In the genomic region with DNA sequence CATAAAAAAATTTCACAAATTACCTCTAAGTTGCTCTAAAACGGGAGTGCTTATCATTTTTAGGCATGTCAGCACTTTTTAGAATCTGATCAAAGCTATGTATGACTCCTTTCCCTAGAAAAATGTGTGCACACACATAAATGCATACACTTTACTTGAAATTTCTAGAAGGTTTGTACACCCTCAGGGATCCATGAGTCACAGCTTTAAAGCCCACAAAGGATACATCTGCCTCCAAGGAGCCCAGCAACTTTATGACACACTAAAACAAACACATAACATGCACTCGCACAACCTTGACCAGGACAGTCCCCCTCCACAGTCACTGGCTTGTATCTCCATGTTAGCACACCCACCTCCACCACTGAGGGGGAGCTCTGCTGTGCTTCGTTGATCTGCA, we compare ENCODE assay signal across 10 cellular contexts.
DNase-seq lines count a peak whose midpoint lies in the region; ATAC-seq and TF ChIP-seq lines count a peak whose summit lies in the region.
"Had no signal": no experiment of that assay in that cellular context is flagged by ENCODE, and none has a peak within 500 bp of the region (broad histone marks: within the 10 kb centered on the region; RNA-seq: fewer than 3 reads in every experiment).

No MANE protein-coding gene starts in this region.

- H3K9me3 Mint-ChIP-seq in activated CD4-positive, alpha-beta T cell treated with anti-CD3 and anti-CD28 coated beads, Interleukin-2, amount 10 ng/mL, durations not matched to agents 24 days and 14 days: peaks cover 3% of the 10 kb centered on the region
- H3K9me3 Mint-ChIP-seq in stimulated activated effector memory CD8-positive, alpha-beta T cell treated with anti-CD3 and anti-CD28 coated beads, Interleukin-12 subunit alpha, Interleukin-12 subunit beta, amount 100 ng/mL, for 72 hours: no peaks in the 10 kb centered on the region

- H3K9ac ChIP-seq in fibroblast of lung (ENCODE audit: insufficient read depth, low read length): no peak overlapping the region

- peaks cover 39% of the 10 kb centered on the region for H3K4me1 Mint-ChIP-seq in activated CD4-positive, alpha-beta T cell treated with anti-CD3 and anti-CD28 coated beads, Interleukin-2, amount 10 ng/mL, durations not matched to agents 24 days and 14 days
- H3K4me1 Mint-ChIP-seq in stimulated activated effector memory CD8-positive, alpha-beta T cell treated with anti-CD3 and anti-CD28 coated beads, Interleukin-12 subunit alpha, Interleukin-12 subunit beta, amount 100 ng/mL, for 72 hours: peaks cover 39% of the 10 kb centered on the region

- H3K9me3 ChIP-seq in fibroblast of lung (ENCODE audit: control insufficient read depth, insufficient read depth, low read depth, low read length) (no peaks in the 10 kb centered on the region), suprapubic skin (no peaks in the 10 kb centered on the region)

- peaks cover 18% of the 10 kb centered on the region for H3K36me3 Mint-ChIP-seq in activated CD4-positive, alpha-beta T cell treated with anti-CD3 and anti-CD28 coated beads, Interleukin-2, amount 10 ng/mL, durations not matched to agents 24 days and 14 days (ENCODE audit: low read depth)
- H3K36me3 Mint-ChIP-seq in stimulated activated effector memory CD8-positive, alpha-beta T cell treated with anti-CD3 and anti-CD28 coated beads, Interleukin-12 subunit alpha, Interleukin-12 subunit beta, amount 100 ng/mL, for 72 hours: no peaks in the 10 kb centered on the region

- TF ChIP-seq CTCF in fibroblast of lung (conservative IDR thresholded peaks at IDR 0.05 in 1 of 2, IDR thresholded peaks at IDR 0.05 in 1 of 2; ENCODE audit: low read depth in 1 of 2, low read length in 2 of 2) (no peak), suprapubic skin (IDR thresholded peaks at IDR 0.05) (no peak)

- TF ChIP-seq POLR2A in suprapubic skin (IDR thresholded peaks at IDR 0.05): no peak

- no peak overlapping the region for H2AFZ ChIP-seq in fibroblast of lung (ENCODE audit: low read length)

- H3K4me1 ChIP-seq in fibroblast of lung (ENCODE audit: control insufficient read depth, extremely low read depth, insufficient read depth, low read length): no peaks in the 10 kb centered on the region
- H3K4me1 ChIP-seq in suprapubic skin: no peaks in the 10 kb centered on the region

- no peak overlapping the region for H3K4me2 ChIP-seq in fibroblast of lung (ENCODE audit: extremely low read depth, insufficient read depth, low read length)

- H3K27me3 Mint-ChIP-seq in activated CD4-positive, alpha-beta T cell treated with anti-CD3 and anti-CD28 coated beads, Interleukin-2, amount 10 ng/mL, durations not matched to agents 24 days and 14 days: no peaks in the 10 kb centered on the region

- 76% methylated on average over 3 of the region's 3 CpGs for whole genome bisulfite sequencing in suprapubic skin

- H3K27ac Mint-ChIP-seq in activated CD4-positive, alpha-beta T cell treated with anti-CD3 and anti-CD28 coated beads, Interleukin-2, amount 10 ng/mL, durations not matched to agents 24 days and 14 days: peak overlapping the region; percentile 67
- H3K27ac Mint-ChIP-seq in stimulated activated effector memory CD8-positive, alpha-beta T cell treated with anti-CD3 and anti-CD28 coated beads, Interleukin-12 subunit alpha, Interleukin-12 subunit beta, amount 100 ng/mL, for 72 hours: no peak overlapping the region

- H3K79me2 ChIP-seq in fibroblast of lung (ENCODE audit: control insufficient read depth, insufficient read depth, low read length): no peaks in the 10 kb centered on the region

- H3K4me3 ChIP-seq in fibroblast of lung (replicated peaks in 1 of 4; ENCODE audit: control extremely low read depth in 1 of 4, insufficient read depth in 1 of 4, low read depth in 3 of 4, low read length in 4 of 4): no peak overlapping the region
- no peak overlapping the region for H3K4me3 ChIP-seq in suprapubic skin
- H3K4me3 ChIP-seq: coronary artery had no signal

- no peaks in the 10 kb centered on the region for H4K20me1 ChIP-seq in fibroblast of lung (ENCODE audit: control insufficient read depth, extremely low read depth, insufficient read depth, low read length)

- H3K27me3 ChIP-seq in fibroblast of lung (ENCODE audit: control insufficient read depth, insufficient read depth, low read length) (no peaks in the 10 kb centered on the region), suprapubic skin (no peaks in the 10 kb centered on the region)

- H3K36me3 ChIP-seq in fibroblast of lung (ENCODE audit: control insufficient read depth, insufficient read depth, low read length): no peaks in the 10 kb centered on the region
- no peaks in the 10 kb centered on the region for H3K36me3 ChIP-seq in suprapubic skin

- TF ChIP-seq EP300 in suprapubic skin (IDR thresholded peaks at IDR 0.05): no peak

- ATAC-seq in stimulated activated effector memory CD8-positive, alpha-beta T cell treated with anti-CD3 and anti-CD28 coated beads, Interleukin-12 subunit alpha, Interleukin-12 subunit beta, amount 100 ng/mL, for 72 hours: peak; percentile 81
- ATAC-seq in HG03280 (IDR thresholded peaks at IDR 0.05; ENCODE audit: unreplicated experiment): no peak

- H3K4me3 Mint-ChIP-seq in activated CD4-positive, alpha-beta T cell treated with anti-CD3 and anti-CD28 coated beads, Interleukin-2, amount 10 ng/mL, durations not matched to agents 24 days and 14 days: peak overlapping the region; percentile 56
- H3K4me3 Mint-ChIP-seq in stimulated activated effector memory CD8-positive, alpha-beta T cell treated with anti-CD3 and anti-CD28 coated beads, Interleukin-12 subunit alpha, Interleukin-12 subunit beta, amount 100 ng/mL, for 72 hours: no peak overlapping the region

- DNase-seq in activated CD4-positive, alpha-beta T cell treated with anti-CD3 and anti-CD28 coated beads, Interleukin-2, amount 10 ng/mL, durations not matched to agents 24 days and 14 days: no peak
- DNase-seq in activated CD4-positive, alpha-beta T cell treated with anti-CD3 and anti-CD28 coated beads, Interleukin-2, amount 50 U/mL, for 1 hour: no peak
- DNase-seq in SW480 (ENCODE audit: low spot score) (peak; percentile 31), fibroblast of lung (ENCODE audit: low read depth in 2 of 2) (peak; percentile 61 to 97), NCI-H446 (lab: John Stamatoyannopoulos, UW) (no peak), suprapubic skin (ENCODE audit: low spot score in 2 of 2) (no peak)
- no peak for DNase-seq in stimulated activated effector memory CD8-positive, alpha-beta T cell treated with anti-CD3 and anti-CD28 coated beads, Interleukin-12 subunit alpha, Interleukin-12 subunit beta, amount 100 ng/mL, for 72 hours (ENCODE audit: low spot score in 2 of 2)
- DNase-seq: NCI-H1417 treated with DMSO at 0.1 percent for 48 hours had no signal

- intact Hi-C loops in activated CD4-positive, alpha-beta T cell treated with anti-CD3 and anti-CD28 coated beads, Interleukin-2, amount 10 ng/mL, durations not matched to agents 24 days and 14 days (cut with micrococcal nuclease): loop anchor here (2.0 to 10.0 kb wide), 2 partner anchors 17 to 283 kb away; no protein-coding TSS in a partner anchor

- H3K27ac ChIP-seq in fibroblast of lung (ENCODE audit: insufficient read depth, low read length) (no peak overlapping the region), suprapubic skin (no peak overlapping the region)
- H3K27ac ChIP-seq: coronary artery had no signal

Comparison
In these comparisons a context has a peak if more than half of its experiments do, and no peak if none do; other contexts are left out.
1. DNase-seq: peak in SW480 (single experiment) and fibroblast of lung (2 of 2); none in activated CD4-positive, alpha-beta T cell treated with anti-CD3 and anti-CD28 coated beads, Interleukin-2, amount 10 ng/mL, durations not matched to agents 24 days and 14 days (single experiment), activated CD4-positive, alpha-beta T cell treated with anti-CD3 and anti-CD28 coated beads, Interleukin-2, amount 50 U/mL, for 1 hour (single experiment), stimulated activated effector memory CD8-positive, alpha-beta T cell treated with anti-CD3 and anti-CD28 coated beads, Interleukin-12 subunit alpha, Interleukin-12 subunit beta, amount 100 ng/mL, for 72 hours (0 of 2), NCI-H446 (0 of 2) and suprapubic skin (0 of 2).